ENCODE assay signal across 8 cellular contexts in genomic region chr17:64927444-64927843, GRCh38. TPM values are rescaled to one million over a fixed set of nuclear protein-coding genes. Genes with fewer than 3 reads are reported as not detected.
DNase-seq lines count a peak whose midpoint lies in the region; ATAC-seq, FAIRE-seq and TF ChIP-seq lines count a peak whose summit lies in the region.
"Not testable (repeated sequence)": the region's sequence is repeated elsewhere in the genome, so short reads cannot be mapped to it uniquely, and the experiment has no call there.

No MANE protein-coding gene starts in this region.

- H3K27me3 ChIP-seq in CD8-positive, alpha-beta memory T cell (ENCODE audit: insufficient read depth, low read length, poor library complexity, severe bottlenecking); endothelial cell of umbilical vein (ENCODE audit: control insufficient read depth in 2 of 2, insufficient read depth in 2 of 2, low read length in 2 of 2): not testable (repeated sequence)

- peak; percentile 41 to 71 (median 68) for DNase-seq in CD8-positive, alpha-beta memory T cell
- DNase-seq in NCI-H1105 (lab: John Stamatoyannopoulos, UW) (peak; percentile 13), RPMI8226 (peak; percentile 71), endothelial cell of umbilical vein (ENCODE audit: low read depth, low spot score) (peak; percentile 78), medulla oblongata (ENCODE audit: extremely low spot score) (peak; percentile 89)
- DNase-seq in activated CD8-positive, alpha-beta memory T cell treated with anti-CD3 and anti-CD28 coated beads, Interleukin-2, amount 50 U/mL, for 4 hours: peak; percentile 56
- DNase-seq in stimulated activated CD4-positive, alpha-beta T cell treated with anti-CD3 and anti-CD28 coated beads, TNF-alpha, amount 100 ng/mL, for 48 hours (ENCODE audit: low read depth in 3 of 3): peak in 2 of 3 donors; percentile 56 to 82

- not testable (repeated sequence) for H3K9me1 ChIP-seq in endothelial cell of umbilical vein (replicated peaks; ENCODE audit: control insufficient read depth, extremely low read depth, insufficient read depth, low read length)

- CTCF ChIA-PET in CD8-positive, alpha-beta memory T cell (lab: Charles Lee): interaction anchor here (0.7 to 2.1 kb wide), 3 partner anchors 27 to 174 kb away, joined by 3 to 11 read pairs (median 3); no protein-coding TSS in a partner anchor
- CTCF ChIA-PET in endothelial cell of umbilical vein (lab: Charles Lee): interaction anchor here (0.7 to 4.9 kb wide), 7 partner anchors 11 to 271 kb away, joined by 3 to 35 read pairs (median 8); no protein-coding TSS in a partner anchor

- H3K4me3 ChIP-seq in CD8-positive, alpha-beta memory T cell (ENCODE audit: low read length); endothelial cell of umbilical vein (replicated peaks in 1 of 3; ENCODE audit: insufficient read depth in 1 of 3, low read depth in 1 of 3, low read length in 3 of 3): not testable (repeated sequence)

- TF ChIP-seq POLR2A in endothelial cell of umbilical vein (IDR thresholded peaks at IDR 0.05; ENCODE audit: low read depth, low read length): not testable (repeated sequence)

- H2AFZ ChIP-seq in endothelial cell of umbilical vein (ENCODE audit: low read depth, low read length): peak overlapping the region; percentile 66

- H3K9me3 Mint-ChIP-seq in CD8-positive, alpha-beta memory T cell: not testable (repeated sequence)

- H3K9me3 ChIP-seq in CD8-positive, alpha-beta memory T cell (ENCODE audit: low read length); endothelial cell of umbilical vein (replicated peaks; ENCODE audit: control insufficient read depth, insufficient read depth, low read length): not testable (repeated sequence)

- peaks cover 6 to 12% (median 10%) of the 10 kb centered on the region in 3 donors for H3K4me1 Mint-ChIP-seq in CD8-positive, alpha-beta memory T cell

- TF ChIP-seq CTCF in endothelial cell of umbilical vein (IDR thresholded peaks at IDR 0.05; ENCODE audit: extremely low read depth in 1 of 2, insufficient read depth in 1 of 2, low read depth in 1 of 2, low read length in 2 of 2): peak; percentile 13 to 25

- not testable (repeated sequence) for H3K79me2 ChIP-seq in endothelial cell of umbilical vein (ENCODE audit: control insufficient read depth, insufficient read depth, low read length)

- H3K27ac ChIP-seq in CD8-positive, alpha-beta memory T cell (ENCODE audit: low read depth, low read length): not testable (repeated sequence)
- H3K27ac ChIP-seq in endothelial cell of umbilical vein (ENCODE audit: insufficient read depth, low read depth, low read length): peak overlapping the region; percentile 57

- H4K20me1 ChIP-seq in endothelial cell of umbilical vein (replicated peaks; ENCODE audit: control insufficient read depth, extremely low read depth, insufficient read depth, low read length): not testable (repeated sequence)

- dilution Hi-C loops in endothelial cell of umbilical vein (cut with MboI; ENCODE audit: extremely low pct_ligation_motif_present, low sequenced_read_pairs): not testable (repeated sequence)

- peak overlapping the region; percentile 51 for H3K4me2 ChIP-seq in endothelial cell of umbilical vein (ENCODE audit: insufficient read depth, low read length)

- BruUV-seq in endothelial cell of umbilical vein (replicated peaks; lab: Mats Ljungman, UMichigan): not testable (repeated sequence)

- H3K36me3 ChIP-seq in CD8-positive, alpha-beta memory T cell (ENCODE audit: insufficient read depth, low read length); endothelial cell of umbilical vein (ENCODE audit: control insufficient read depth in 2 of 2, extremely low read depth in 1 of 2, insufficient read depth in 2 of 2, low read length in 2 of 2): not testable (repeated sequence)

- not testable (repeated sequence) for H3K9ac ChIP-seq in endothelial cell of umbilical vein (replicated peaks; ENCODE audit: extremely low read depth, insufficient read depth, low read length)

- H3K36me3 Mint-ChIP-seq in CD8-positive, alpha-beta memory T cell: not testable (repeated sequence)

- POLR2A ChIA-PET in CD8-positive, alpha-beta memory T cell (lab: Charles Lee); endothelial cell of umbilical vein (lab: Charles Lee): not testable (repeated sequence)

- peak; percentile 55 for FAIRE-seq in endothelial cell of umbilical vein (lab: Jason Lieb, UNC)

- intact Hi-C loops in endothelial cell of umbilical vein (cut with micrococcal nuclease): not testable (repeated sequence)

- peak; percentile 53 for ATAC-seq in GM21723 (IDR thresholded peaks at IDR 0.05; ENCODE audit: unreplicated experiment)

- not testable (repeated sequence) for H3K4me1 ChIP-seq in CD8-positive, alpha-beta memory T cell (ENCODE audit: insufficient read depth, low read length); endothelial cell of umbilical vein (ENCODE audit: control insufficient read depth, extremely low read depth, insufficient read depth, low read length)

- peak overlapping the region in 1 of 7 donors; percentile 19 for H3K4me3 Mint-ChIP-seq in CD8-positive, alpha-beta memory T cell

- H3K27me3 Mint-ChIP-seq in CD8-positive, alpha-beta memory T cell: not testable (repeated sequence)

- H3K27ac Mint-ChIP-seq in CD8-positive, alpha-beta memory T cell: peak overlapping the region in 6 of 8 donors; percentile 2 to 72 (median 24)

RNA-seq across cellular contexts. Expression of gene LRRC37A3, which starts 8.2 kb away (rescaled TPM):
- 1 to 10 TPM; 6.6 to 9.3 TPM for total RNA-seq in CD8-positive, alpha-beta memory T cell
- polyA plus RNA-seq in CD8-positive, alpha-beta memory T cell: 1.5 TPM
- total RNA-seq in endothelial cell of umbilical vein: 7.1 and 16.1 TPM in 2 replicates
- 8.6 and 8.8 TPM in 2 replicates for polyA plus RNA-seq in endothelial cell of umbilical vein
- 4.1 and 4.9 TPM in 2 replicates for polyA plus RNA-seq in endothelial cell of umbilical vein (2011; cell fraction: cytosol; rRNA removed)
- polyA plus RNA-seq in endothelial cell of umbilical vein (2011; cell fraction: nucleus; rRNA removed): 33.0 and 36.1 TPM in 2 replicates
- 2.9 and 5.9 TPM in 2 replicates for polyA plus RNA-seq in endothelial cell of umbilical vein (2012)
- polyA minus RNA-seq in endothelial cell of umbilical vein: 15.9 and 16.5 TPM in 2 replicates
- polyA minus RNA-seq in endothelial cell of umbilical vein (2011; cell fraction: cytosol; rRNA and poly(A)+ RNA removed): 2.0 TPM
- 31.2 and 35.1 TPM in 2 replicates for polyA minus RNA-seq in endothelial cell of umbilical vein (2011; cell fraction: nucleus; rRNA and poly(A)+ RNA removed)

Comparison
In these comparisons a context has a peak if more than half of its experiments do, and no peak if none do; other contexts are left out.
1. DNase-seq: peak in every context shown above with its lines; median percentile 89 in medulla oblongata; 78 in endothelial cell of umbilical vein; 71 in RPMI8226; 69 in stimulated activated CD4-positive, alpha-beta T cell treated with anti-CD3 and anti-CD28 coated beads, TNF-alpha, amount 100 ng/mL, for 48 hours; 68 in CD8-positive, alpha-beta memory T cell; 56 in activated CD8-positive, alpha-beta memory T cell treated with anti-CD3 and anti-CD28 coated beads, Interleukin-2, amount 50 U/mL, for 4 hours; 13 in NCI-H1105.